ENCODE assay signal across 11 cellular contexts in the genomic region with DNA sequence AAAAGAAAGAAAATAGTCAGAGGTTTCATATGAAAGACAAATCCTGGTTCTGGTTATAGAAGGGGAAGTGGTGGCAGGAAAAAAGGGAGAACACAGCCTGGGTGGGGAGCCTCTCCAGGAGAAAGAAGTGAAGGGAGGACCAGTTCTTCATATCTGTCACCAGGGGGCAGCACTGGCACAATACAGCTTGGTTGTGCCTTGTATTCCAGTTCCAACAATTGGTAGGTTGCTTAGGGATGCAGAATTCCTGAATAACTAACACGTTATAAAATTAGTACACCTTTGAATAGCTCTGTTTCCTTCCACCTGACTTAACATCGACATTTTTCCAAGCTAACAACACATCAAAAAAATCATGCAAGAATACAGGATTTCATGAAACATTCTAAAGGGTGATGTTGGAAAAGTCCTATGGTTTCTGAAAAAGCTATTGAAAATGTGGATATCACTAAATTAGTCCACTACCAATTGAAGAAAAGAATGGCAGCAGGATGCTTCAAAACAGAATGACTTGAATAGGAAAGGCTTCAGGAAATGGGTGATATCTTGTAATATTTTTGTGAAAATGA. TPM values are rescaled to one million over a fixed set of nuclear protein-coding genes. Genes with fewer than 3 reads are reported as not detected.
DNase-seq lines count a peak whose midpoint lies in the region; ATAC-seq and TF ChIP-seq lines count a peak whose summit lies in the region.
"Had no signal": no experiment of that assay in that cellular context is flagged by ENCODE, and none has a peak within 500 bp of the region (broad histone marks: within the 10 kb centered on the region; RNA-seq: fewer than 3 reads in every experiment).

No MANE protein-coding gene starts in this region.

- no peaks in the 10 kb centered on the region for H3K27me3 ChIP-seq in Loucy (ENCODE audit: insufficient read depth, low read length, poor library complexity, severe bottlenecking)
- no peaks in the 10 kb centered on the region for H3K27me3 ChIP-seq in endodermal cell (ENCODE audit: control insufficient read depth, insufficient read depth, low read length, poor library complexity, severe bottlenecking)

- peaks cover 11% of the 10 kb centered on the region; the same call in 1 of the 2 replicates for H3K9me3 ChIP-seq in Loucy (ENCODE audit: insufficient read depth, low read depth, low read length)
- H3K9me3 ChIP-seq in endodermal cell (ENCODE audit: control insufficient read depth, low read length): peaks cover 48% of the 10 kb centered on the region

- H3K4me3 Mint-ChIP-seq in endodermal cell: no peak overlapping the region
- H3K4me3 Mint-ChIP-seq: central memory CD8-positive, alpha-beta T cell had no signal

- no peak overlapping the region for H2AFZ ChIP-seq in Loucy (ENCODE audit: low read length)

- no peaks in the 10 kb centered on the region for H3F3A ChIP-seq in Loucy (ENCODE audit: low read depth)

- DNase-seq in SKM-1 treated with dmso at 0.1 percent for 144 hours (lab: John Stamatoyannopoulos, UW; ENCODE audit: unreplicated experiment): peak; percentile 4
- no peak for DNase-seq in SKM-1 (lab: John Stamatoyannopoulos, UW; ENCODE audit: unreplicated experiment)
- DNase-seq in endodermal cell: peak; percentile 76
- no peak for DNase-seq in retinal pigment epithelial cell (ENCODE audit: low read depth)
- DNase-seq in NOMO-1 treated with dmso at 0.1 percent for 144 hours (lab: John Stamatoyannopoulos, UW; ENCODE audit: unreplicated experiment): no peak
- DNase-seq in retina: no peak

- H3K27ac Mint-ChIP-seq in endodermal cell: no peak overlapping the region
- H3K27ac Mint-ChIP-seq: IgD-negative memory B cell had no signal

- no peak for ATAC-seq in GM18498 (IDR thresholded peaks at IDR 0.05; ENCODE audit: unreplicated experiment)

- no peaks in the 10 kb centered on the region for H3K79me2 ChIP-seq in Loucy (ENCODE audit: insufficient read depth, low read length)

- H3K36me3 ChIP-seq in Loucy (ENCODE audit: insufficient read depth, low read length) (no peaks in the 10 kb centered on the region), endodermal cell (ENCODE audit: control insufficient read depth, insufficient read depth, low read length) (no peaks in the 10 kb centered on the region)

- H3K9me3 Mint-ChIP-seq in endodermal cell: peaks cover 49% of the 10 kb centered on the region

- H3K4me1 Mint-ChIP-seq in endodermal cell: no peaks in the 10 kb centered on the region

- peaks cover 14% of the 10 kb centered on the region for H3K36me3 Mint-ChIP-seq in endodermal cell (ENCODE audit: low read depth)
- H3K36me3 Mint-ChIP-seq: IgD-negative memory B cell had no signal

- WGBS in endodermal cell (ENCODE audit: insufficient coverage in 1 of 2, insufficient read length in 1 of 2), 2 experiments: 71 to 86% methylated on average over 1 to 2 of the region's 2 CpGs

- H3K9ac ChIP-seq in Loucy (ENCODE audit: low read depth, low read length, poor library complexity, severe bottlenecking) (no peak overlapping the region), endodermal cell (ENCODE audit: extremely low read depth, low read length, poor library complexity, severe bottlenecking) (no peak overlapping the region)

- no peaks in the 10 kb centered on the region for H3K27me3 Mint-ChIP-seq in endodermal cell (ENCODE audit: insufficient read depth)
- H3K27me3 Mint-ChIP-seq: IgD-negative memory B cell had no signal

- H3K4me2 ChIP-seq in Loucy (ENCODE audit: low read depth, low read length, poor library complexity, severe bottlenecking): no peak overlapping the region

- H3K4me1 ChIP-seq in Loucy (ENCODE audit: insufficient read depth, low read length, poor library complexity, severe bottlenecking): peaks cover 18% of the 10 kb centered on the region
- no peaks in the 10 kb centered on the region for H3K4me1 ChIP-seq in endodermal cell (ENCODE audit: control insufficient read depth, insufficient read depth, low read length)

- H3K4me3 ChIP-seq in Loucy (ENCODE audit: low read length, poor library complexity, severe bottlenecking): no peak overlapping the region
- peak overlapping the region; percentile 4 for H3K4me3 ChIP-seq in endodermal cell (ENCODE audit: low read length)
- H3K4me3 ChIP-seq in retinal pigment epithelial cell (ENCODE audit: low read length): no peak overlapping the region

- no peaks in the 10 kb centered on the region for H3K9me2 ChIP-seq in Loucy (replicated peaks; ENCODE audit: low read depth, low read length)

- H4K20me1 ChIP-seq in Loucy (ENCODE audit: insufficient read depth, low read length, poor library complexity, severe bottlenecking): no peaks in the 10 kb centered on the region

- no peak overlapping the region for H3K27ac ChIP-seq in endodermal cell (ENCODE audit: low read depth, low read length)

- TF ChIP-seq CTCF in Loucy (conservative IDR thresholded peaks at IDR 0.05; ENCODE audit: low read length) (peak; percentile 75), endodermal cell (conservative IDR thresholded peaks at IDR 0.05) (peak; percentile 83), retinal pigment epithelial cell (conservative IDR thresholded peaks at IDR 0.05; ENCODE audit: low read depth, low read length) (peak; percentile 51)

RNA-seq across cellular contexts. Expression of gene CYP26A1, which starts 52.9 kb away (rescaled TPM):
- total RNA-seq in endodermal cell: 100 to 1,000 TPM; 800 to 857 TPM
- 184 TPM for polyA plus RNA-seq in endodermal cell (2013, experiment 1 of 2)
- 223 TPM for polyA plus RNA-seq in endodermal cell (2013, experiment 2 of 2)
- total RNA-seq: RPMI7951 had no signal
- polyA plus RNA-seq: IgD-negative memory B cell had no signal

Comparison
In these comparisons a context has a peak if more than half of its experiments do, and no peak if none do; other contexts are left out.
1. DNase-seq: peak in SKM-1 treated with dmso at 0.1 percent for 144 hours (single experiment) and endodermal cell (single experiment); none in SKM-1 (single experiment), retinal pigment epithelial cell (single experiment), NOMO-1 treated with dmso at 0.1 percent for 144 hours (single experiment) and retina (single experiment).
2. Peak in every context shown above with its lines, with median percentiles within 50 percentile points of each other: CTCF ChIP-seq.